9 cellular contexts compared by ENCODE assay signal in genomic region chr6:28140616-28141015, GRCh38. TPM values are rescaled to one million over a fixed set of nuclear protein-coding genes. Genes with fewer than 3 reads are reported as not detected.
A peak's percentile ranks its signal among the peaks of the same experiment; 100 is the strongest.
DNase-seq lines count a peak whose midpoint lies in the region; ATAC-seq and TF ChIP-seq lines count a peak whose summit lies in the region.
"Had no signal": no experiment of that assay in that cellular context is flagged by ENCODE, and none has a peak within 500 bp of the region (broad histone marks: within the 10 kb centered on the region; RNA-seq: fewer than 3 reads in every experiment).

No MANE protein-coding gene starts in this region.

- CTCF ChIA-PET in CD8-positive, alpha-beta T cell (lab: Charles Lee), result interaction anchor here (1.0 to 2.2 kb wide), 5 partner anchors 14 to 245 kb away, joined by 3 to 9 read pairs (median 5); partner anchors contain the start of gene ZSCAN16

- ATAC-seq in CD8-positive, alpha-beta T cell, result no peak
- no peak for ATAC-seq in naive thymus-derived CD8-positive, alpha-beta T cell
- ATAC-seq in activated CD4-positive, CD25-positive, alpha-beta regulatory T cell treated with anti-CD3 and anti-CD28 coated beads, Interleukin-2, amount 50 U/mL, for 24 hours, result no peak

- no peaks in the 10 kb centered on the region for H3K27me3 ChIP-seq in CD8-positive, alpha-beta T cell (ENCODE audit: insufficient read depth, low read length)
- H3K27me3 ChIP-seq in adipocyte (replicated peaks; ENCODE audit: control insufficient read depth, insufficient read depth, low read length) (no peaks in the 10 kb centered on the region), uterus (no peaks in the 10 kb centered on the region)

- intact Hi-C loops in CD8-positive, alpha-beta T cell (cut with DNase I, micrococcal nuclease), result loop anchor here (1.0 kb wide), 7 partner anchors 16 to 259 kb away; partner anchors contain the start of genes ZKSCAN4 (in 2 of the 2), ZNF165 (in 2 of the 2), ZSCAN16 (in 2 of the 2) and ZKSCAN3 (in 1 of the 2)
- intact Hi-C loops in uterus (cut with DNase I; ENCODE audit: low total_unique reads), result no loop called here

- no peaks in the 10 kb centered on the region for H3K27me3 Mint-ChIP-seq in CD8-positive, alpha-beta T cell (ENCODE audit: low read depth)
- H3K27me3 Mint-ChIP-seq in IgD-negative memory B cell, result no peaks in the 10 kb centered on the region
- H3K27me3 Mint-ChIP-seq in naive thymus-derived CD8-positive, alpha-beta T cell, result no peaks in the 10 kb centered on the region

- H3K36me3 ChIP-seq in CD8-positive, alpha-beta T cell (ENCODE audit: insufficient read depth, low read length), result peaks cover 3% of the 10 kb centered on the region
- peaks cover 10% of the 10 kb centered on the region for H3K36me3 ChIP-seq in adipocyte (ENCODE audit: control insufficient read depth, insufficient read depth, low read length, severe bottlenecking)
- H3K36me3 ChIP-seq in uterus, result no peaks in the 10 kb centered on the region

- H3K9me3 Mint-ChIP-seq in CD8-positive, alpha-beta T cell, result no peaks in the 10 kb centered on the region
- H3K9me3 Mint-ChIP-seq in IgD-negative memory B cell, result no peaks in the 10 kb centered on the region
- H3K9me3 Mint-ChIP-seq in naive thymus-derived CD8-positive, alpha-beta T cell, result no peaks in the 10 kb centered on the region

- no peak for DNase-seq in CD8-positive, alpha-beta T cell
- DNase-seq in adipocyte (ENCODE audit: low read depth), result no peak
- no peak for DNase-seq in naive thymus-derived CD8-positive, alpha-beta T cell
- DNase-seq in uterus, result no peak
- DNase-seq in NCI-H345 treated with DMSO at 0.1 percent for 48 hours (lab: John Stamatoyannopoulos, UW; ENCODE audit: unreplicated experiment), result no peak
- DNase-seq: hippocampal formation; stimulated activated CD4-positive, alpha-beta T cell treated with anti-CD3 and anti-CD28 coated beads, Interleukin-2, amount 100 ng/mL, for 48 hours had no signal

- peaks cover 73% of the 10 kb centered on the region for H3K4me1 Mint-ChIP-seq in CD8-positive, alpha-beta T cell (ENCODE audit: low read depth)
- peaks cover 48 to 61% (median 49%) of the 10 kb centered on the region in 3 donors for H3K4me1 Mint-ChIP-seq in IgD-negative memory B cell
- peaks cover 33 to 85% (median 68%) of the 10 kb centered on the region in 4 donors for H3K4me1 Mint-ChIP-seq in naive thymus-derived CD8-positive, alpha-beta T cell

- peaks cover 38% of the 10 kb centered on the region for H3K4me1 ChIP-seq in CD8-positive, alpha-beta T cell (ENCODE audit: insufficient read depth, low read length)
- H3K4me1 ChIP-seq in adipocyte (ENCODE audit: control insufficient read depth, insufficient read depth, low read length) (peaks cover 34% of the 10 kb centered on the region), uterus (peaks cover 0 to 7% of the 10 kb centered on the region in 2 donors)

- no peak overlapping the region for H3K9ac ChIP-seq in adipocyte (ENCODE audit: low read length)

- peaks cover 33% of the 10 kb centered on the region for H3K36me3 Mint-ChIP-seq in CD8-positive, alpha-beta T cell
- peaks cover 5% of the 10 kb centered on the region for H3K36me3 Mint-ChIP-seq in IgD-negative memory B cell
- peaks cover 3 to 21% (median 7%) of the 10 kb centered on the region in 3 donors for H3K36me3 Mint-ChIP-seq in naive thymus-derived CD8-positive, alpha-beta T cell

- peak overlapping the region; percentile 98 for H3K4me3 Mint-ChIP-seq in CD8-positive, alpha-beta T cell
- H3K4me3 Mint-ChIP-seq in IgD-negative memory B cell, result peak overlapping the region; percentile 95 to 100 (median 98)
- peak overlapping the region; percentile 69 to 98 (median 97) for H3K4me3 Mint-ChIP-seq in naive thymus-derived CD8-positive, alpha-beta T cell

- peak overlapping the region; percentile 10 for H3K27ac ChIP-seq in CD8-positive, alpha-beta T cell (ENCODE audit: low read depth, low read length)
- no peak overlapping the region for H3K27ac ChIP-seq in uterus

- H3K4me3 ChIP-seq in CD8-positive, alpha-beta T cell (ENCODE audit: low read depth, low read length), result peak overlapping the region; percentile 29
- H3K4me3 ChIP-seq in adipocyte (ENCODE audit: low read length) (peak overlapping the region; percentile 50), uterus (no peak overlapping the region)

- TF ChIP-seq POLR2A in uterus (IDR thresholded peaks at IDR 0.05), result no peak

- no peaks in the 10 kb centered on the region for H3K9me3 ChIP-seq in CD8-positive, alpha-beta T cell (ENCODE audit: low read length)
- H3K9me3 ChIP-seq in adipocyte (ENCODE audit: control insufficient read depth, low read length), result no peaks in the 10 kb centered on the region
- no peaks in the 10 kb centered on the region for H3K9me3 ChIP-seq in uterus

- TF ChIP-seq CTCF in CD8-positive, alpha-beta T cell (IDR thresholded peaks at IDR 0.05), result no peak
- no peak for TF ChIP-seq CTCF in uterus (IDR thresholded peaks at IDR 0.05)

- peak overlapping the region; percentile 50 for H3K27ac Mint-ChIP-seq in CD8-positive, alpha-beta T cell
- peak overlapping the region; percentile 32 to 93 (median 59) for H3K27ac Mint-ChIP-seq in IgD-negative memory B cell
- H3K27ac Mint-ChIP-seq in naive thymus-derived CD8-positive, alpha-beta T cell, result peak overlapping the region; percentile 54 to 95 (median 88)

- POLR2A ChIA-PET in CD8-positive, alpha-beta T cell (lab: Charles Lee), result interaction anchor here (0.6 to 2.0 kb wide), 7 partner anchors 8 to 331 kb away, joined by 3 to 21 read pairs (median 6); partner anchors contain the start of gene ZSCAN16
- POLR2A ChIA-PET in naive thymus-derived CD8-positive, alpha-beta T cell (lab: Charles Lee), result interaction anchor here (0.5 to 3.2 kb wide), 9 partner anchors 12 to 142 kb away, joined by 3 to 32 read pairs (median 4); partner anchors contain the start of genes ZKSCAN4, ZNF165, ZSCAN16 and ZSCAN26

RNA-seq across cellular contexts. Expression of gene ZKSCAN8, which starts 1.1 kb away (rescaled TPM):
- total RNA-seq in CD8-positive, alpha-beta T cell, result 10 to 100 TPM; 22.9 to 24.3 TPM
- 0.85 TPM for polyA plus RNA-seq in IgD-negative memory B cell
- 10 to 100 TPM; 41.2 to 45.0 TPM for total RNA-seq in naive thymus-derived CD8-positive, alpha-beta T cell
- 1 to 10 TPM in 2 of 3 donors, under 1 TPM in 1; 0.19 to 2.6 (median 1.1) TPM for polyA plus RNA-seq in naive thymus-derived CD8-positive, alpha-beta T cell
- 10 to 100 TPM; 17.4 to 48.9 (median 32.5) TPM for total RNA-seq in uterus

RNA-seq across cellular contexts. Expression of gene ZSCAN16, which starts 16.2 kb away (rescaled TPM):
- 1 to 10 TPM; 5.2 to 6.0 TPM for total RNA-seq in CD8-positive, alpha-beta T cell
- polyA plus RNA-seq in IgD-negative memory B cell, result 14.3 TPM
- 10 to 100 TPM; 13.9 TPM for total RNA-seq in naive thymus-derived CD8-positive, alpha-beta T cell
- polyA plus RNA-seq in naive thymus-derived CD8-positive, alpha-beta T cell, result 10 to 100 TPM in 2 of 3 donors, 1 to 10 TPM in 1; 6.0 to 13.2 (median 11.5) TPM
- total RNA-seq in uterus, result 1 to 10 TPM in 3 of 4 donors, not detected in 1; 1.8 to 7.9 (median 5.3) TPM

Comparison
In these comparisons a context has a peak if more than half of its experiments do, and no peak if none do; other contexts are left out.
1. H3K4me3 ChIP-seq: peak in CD8-positive, alpha-beta T cell (single experiment) and adipocyte (single experiment); none in uterus (0 of 2).
2. Peak in every context shown above with its lines, with median percentiles within 50 percentile points of each other: H3K27ac Mint-ChIP-seq and H3K4me3 Mint-ChIP-seq.